In genomic region chr16:70685938-70686375, GRCh38 we compare ENCODE assay signal across 1 cellular context.
TF ChIP-seq lines count a peak whose summit lies in the region.

Gene MTSS2 (minus strand): TSS chr16:70686053. CDS start chr16:70685791, 262 bp downstream.

TF ChIP-seq in HepG2, 621 proteins besides CTCF, POLR2A, EP300 and RAD21 (continued from another document and continues in another):
- TF ChIP-seq ZNF337 (CRISPR knock-in tag; IDR thresholded peaks at IDR 0.05; ENCODE audit: borderline replicate concordance, low read depth) (peak; percentile 24; the same call in 1 of the 2 replicates), ZSCAN31 (CRISPR knock-in tag; IDR thresholded peaks at IDR 0.05; ENCODE audit: low read depth) (peak; percentile 79), HNRNPUL1 (IDR thresholded peaks at IDR 0.05; ENCODE audit: low read depth, low read length) (no peak), TERF1 (CRISPR knock-in tag; IDR thresholded peaks at IDR 0.05) (no peak), ZNF841 (CRISPR knock-in tag; IDR thresholded peaks at IDR 0.05; ENCODE audit: borderline replicate concordance) (no peak), ZNF737 (CRISPR knock-in tag; IDR thresholded peaks at IDR 0.05; ENCODE audit: borderline replicate concordance) (no peak), ETS1 (CRISPR knock-in tag; IDR thresholded peaks at IDR 0.05) (no peak), ETV6 (CRISPR knock-in tag; conservative IDR thresholded peaks at IDR 0.05) (no peak; the same call in 1 of the 2 replicates), ZNF800 (CRISPR knock-in tag; IDR thresholded peaks at IDR 0.05) (no peak; the same call in 1 of the 2 replicates), KAT8 (CRISPR knock-in tag; IDR thresholded peaks at IDR 0.05) (no peak), ZBTB21 (CRISPR knock-in tag; IDR thresholded peaks at IDR 0.05) (no peak), HNRNPK (IDR thresholded peaks at IDR 0.05; ENCODE audit: low read depth, low read length, poor library complexity, severe bottlenecking) (peak; percentile 35), ZNF143 (CRISPR knock-in tag; IDR thresholded peaks at IDR 0.05) (no peak), THYN1 (CRISPR knock-in tag; IDR thresholded peaks at IDR 0.05; ENCODE audit: borderline replicate concordance, low read depth) (no peak), FOXP4 (CRISPR knock-in tag; IDR thresholded peaks at IDR 0.05) (peak; percentile 44; the same call in 1 of the 2 replicates), KDM5A (IDR thresholded peaks at IDR 0.05; ENCODE audit: borderline replicate concordance, low read length) (no peak), ZNF547 (CRISPR knock-in tag; IDR thresholded peaks at IDR 0.05) (no peak), KDM4B (CRISPR knock-in tag; IDR thresholded peaks at IDR 0.05) (no peak), TSC22D2 (CRISPR knock-in tag; IDR thresholded peaks at IDR 0.05; ENCODE audit: borderline replicate concordance) (no peak), MEIS1 (CRISPR knock-in tag; IDR thresholded peaks at IDR 0.05; ENCODE audit: borderline replicate concordance) (no peak), ZNF572 (CRISPR knock-in tag; IDR thresholded peaks at IDR 0.05) (no peak), CHCHD3 (CRISPR knock-in tag; IDR thresholded peaks at IDR 0.05) (no peak), ZNF746 (CRISPR knock-in tag; IDR thresholded peaks at IDR 0.05) (peak; percentile 100), PLSCR1 (CRISPR knock-in tag; IDR thresholded peaks at IDR 0.05; ENCODE audit: borderline replicate concordance) (no peak), ZNF780A (CRISPR knock-in tag; IDR thresholded peaks at IDR 0.05) (no peak), ZNF263 (CRISPR knock-in tag; IDR thresholded peaks at IDR 0.05) (no peak), ZNF350 (CRISPR knock-in tag; IDR thresholded peaks at IDR 0.05; ENCODE audit: borderline replicate concordance, low read depth) (no peak), ZFP36L1 (CRISPR knock-in tag; IDR thresholded peaks at IDR 0.05) (no peak)
- TF ChIP-seq, protein P1, sequence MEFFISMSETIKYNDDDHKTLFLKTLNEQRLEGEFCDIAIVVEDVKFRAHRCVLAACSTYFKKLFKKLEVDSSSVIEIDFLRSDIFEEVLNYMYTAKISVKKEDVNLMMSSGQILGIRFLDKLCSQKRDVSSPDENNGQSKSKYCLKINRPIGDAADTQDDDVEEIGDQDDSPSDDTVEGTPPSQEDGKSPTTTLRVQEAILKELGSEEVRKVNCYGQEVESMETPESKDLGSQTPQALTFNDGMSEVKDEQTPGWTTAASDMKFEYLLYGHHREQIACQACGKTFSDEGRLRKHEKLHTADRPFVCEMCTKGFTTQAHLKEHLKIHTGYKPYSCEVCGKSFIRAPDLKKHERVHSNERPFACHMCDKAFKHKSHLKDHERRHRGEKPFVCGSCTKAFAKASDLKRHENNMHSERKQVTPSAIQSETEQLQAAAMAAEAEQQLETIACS (CRISPR knock-in tag; IDR thresholded peaks at IDR 0.05): peak; percentile 43; the same call in 1 of the 2 replicates
- TF ChIP-seq, protein P2, sequence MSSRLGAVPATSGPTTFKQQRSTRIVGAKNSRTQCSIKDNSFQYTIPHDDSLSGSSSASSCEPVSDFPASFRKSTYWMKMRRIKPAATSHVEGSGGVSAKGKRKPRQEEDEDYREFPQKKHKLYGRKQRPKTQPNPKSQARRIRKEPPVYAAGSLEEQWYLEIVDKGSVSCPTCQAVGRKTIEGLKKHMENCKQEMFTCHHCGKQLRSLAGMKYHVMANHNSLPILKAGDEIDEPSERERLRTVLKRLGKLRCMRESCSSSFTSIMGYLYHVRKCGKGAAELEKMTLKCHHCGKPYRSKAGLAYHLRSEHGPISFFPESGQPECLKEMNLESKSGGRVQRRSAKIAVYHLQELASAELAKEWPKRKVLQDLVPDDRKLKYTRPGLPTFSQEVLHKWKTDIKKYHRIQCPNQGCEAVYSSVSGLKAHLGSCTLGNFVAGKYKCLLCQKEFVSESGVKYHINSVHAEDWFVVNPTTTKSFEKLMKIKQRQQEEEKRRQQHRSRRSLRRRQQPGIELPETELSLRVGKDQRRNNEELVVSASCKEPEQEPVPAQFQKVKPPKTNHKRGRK (CRISPR knock-in tag; IDR thresholded peaks at IDR 0.05): no peak
- TF ChIP-seq, protein P3, sequence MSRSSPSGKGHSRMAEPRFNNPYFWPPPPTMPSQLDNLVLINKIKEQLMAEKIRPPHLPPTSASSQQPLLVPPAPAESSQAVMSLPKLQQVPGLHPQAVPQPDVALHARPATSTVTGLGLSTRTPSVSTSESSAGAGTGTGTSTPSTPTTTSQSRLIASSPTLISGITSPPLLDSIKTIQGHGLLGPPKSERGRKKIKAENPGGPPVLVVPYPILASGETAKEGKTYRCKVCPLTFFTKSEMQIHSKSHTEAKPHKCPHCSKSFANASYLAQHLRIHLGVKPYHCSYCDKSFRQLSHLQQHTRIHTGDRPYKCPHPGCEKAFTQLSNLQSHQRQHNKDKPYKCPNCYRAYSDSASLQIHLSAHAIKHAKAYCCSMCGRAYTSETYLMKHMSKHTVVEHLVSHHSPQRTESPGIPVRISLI (CRISPR knock-in tag; IDR thresholded peaks at IDR 0.05; ENCODE audit: borderline replicate concordance): no peak
- TF ChIP-seq, protein P4, sequence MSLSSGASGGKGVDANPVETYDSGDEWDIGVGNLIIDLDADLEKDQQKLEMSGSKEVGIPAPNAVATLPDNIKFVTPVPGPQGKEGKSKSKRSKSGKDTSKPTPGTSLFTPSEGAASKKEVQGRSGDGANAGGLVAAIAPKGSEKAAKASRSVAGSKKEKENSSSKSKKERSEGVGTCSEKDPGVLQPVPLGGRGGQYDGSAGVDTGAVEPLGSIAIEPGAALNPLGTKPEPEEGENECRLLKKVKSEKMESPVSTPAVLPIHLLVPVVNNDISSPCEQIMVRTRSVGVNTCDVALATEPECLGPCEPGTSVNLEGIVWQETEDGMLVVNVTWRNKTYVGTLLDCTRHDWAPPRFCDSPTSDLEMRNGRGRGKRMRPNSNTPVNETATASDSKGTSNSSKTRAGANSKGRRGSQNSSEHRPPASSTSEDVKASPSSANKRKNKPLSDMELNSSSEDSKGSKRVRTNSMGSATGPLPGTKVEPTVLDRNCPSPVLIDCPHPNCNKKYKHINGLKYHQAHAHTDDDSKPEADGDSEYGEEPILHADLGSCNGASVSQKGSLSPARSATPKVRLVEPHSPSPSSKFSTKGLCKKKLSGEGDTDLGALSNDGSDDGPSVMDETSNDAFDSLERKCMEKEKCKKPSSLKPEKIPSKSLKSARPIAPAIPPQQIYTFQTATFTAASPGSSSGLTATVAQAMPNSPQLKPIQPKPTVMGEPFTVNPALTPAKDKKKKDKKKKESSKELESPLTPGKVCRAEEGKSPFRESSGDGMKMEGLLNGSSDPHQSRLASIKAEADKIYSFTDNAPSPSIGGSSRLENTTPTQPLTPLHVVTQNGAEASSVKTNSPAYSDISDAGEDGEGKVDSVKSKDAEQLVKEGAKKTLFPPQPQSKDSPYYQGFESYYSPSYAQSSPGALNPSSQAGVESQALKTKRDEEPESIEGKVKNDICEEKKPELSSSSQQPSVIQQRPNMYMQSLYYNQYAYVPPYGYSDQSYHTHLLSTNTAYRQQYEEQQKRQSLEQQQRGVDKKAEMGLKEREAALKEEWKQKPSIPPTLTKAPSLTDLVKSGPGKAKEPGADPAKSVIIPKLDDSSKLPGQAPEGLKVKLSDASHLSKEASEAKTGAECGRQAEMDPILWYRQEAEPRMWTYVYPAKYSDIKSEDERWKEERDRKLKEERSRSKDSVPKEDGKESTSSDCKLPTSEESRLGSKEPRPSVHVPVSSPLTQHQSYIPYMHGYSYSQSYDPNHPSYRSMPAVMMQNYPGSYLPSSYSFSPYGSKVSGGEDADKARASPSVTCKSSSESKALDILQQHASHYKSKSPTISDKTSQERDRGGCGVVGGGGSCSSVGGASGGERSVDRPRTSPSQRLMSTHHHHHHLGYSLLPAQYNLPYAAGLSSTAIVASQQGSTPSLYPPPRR (CRISPR knock-in tag; IDR thresholded peaks at IDR 0.05; ENCODE audit: borderline replicate concordance): 0 out of 2 replicates have a peak, but pooled peaks have one; percentile 38
- TF ChIP-seq, protein P5, sequence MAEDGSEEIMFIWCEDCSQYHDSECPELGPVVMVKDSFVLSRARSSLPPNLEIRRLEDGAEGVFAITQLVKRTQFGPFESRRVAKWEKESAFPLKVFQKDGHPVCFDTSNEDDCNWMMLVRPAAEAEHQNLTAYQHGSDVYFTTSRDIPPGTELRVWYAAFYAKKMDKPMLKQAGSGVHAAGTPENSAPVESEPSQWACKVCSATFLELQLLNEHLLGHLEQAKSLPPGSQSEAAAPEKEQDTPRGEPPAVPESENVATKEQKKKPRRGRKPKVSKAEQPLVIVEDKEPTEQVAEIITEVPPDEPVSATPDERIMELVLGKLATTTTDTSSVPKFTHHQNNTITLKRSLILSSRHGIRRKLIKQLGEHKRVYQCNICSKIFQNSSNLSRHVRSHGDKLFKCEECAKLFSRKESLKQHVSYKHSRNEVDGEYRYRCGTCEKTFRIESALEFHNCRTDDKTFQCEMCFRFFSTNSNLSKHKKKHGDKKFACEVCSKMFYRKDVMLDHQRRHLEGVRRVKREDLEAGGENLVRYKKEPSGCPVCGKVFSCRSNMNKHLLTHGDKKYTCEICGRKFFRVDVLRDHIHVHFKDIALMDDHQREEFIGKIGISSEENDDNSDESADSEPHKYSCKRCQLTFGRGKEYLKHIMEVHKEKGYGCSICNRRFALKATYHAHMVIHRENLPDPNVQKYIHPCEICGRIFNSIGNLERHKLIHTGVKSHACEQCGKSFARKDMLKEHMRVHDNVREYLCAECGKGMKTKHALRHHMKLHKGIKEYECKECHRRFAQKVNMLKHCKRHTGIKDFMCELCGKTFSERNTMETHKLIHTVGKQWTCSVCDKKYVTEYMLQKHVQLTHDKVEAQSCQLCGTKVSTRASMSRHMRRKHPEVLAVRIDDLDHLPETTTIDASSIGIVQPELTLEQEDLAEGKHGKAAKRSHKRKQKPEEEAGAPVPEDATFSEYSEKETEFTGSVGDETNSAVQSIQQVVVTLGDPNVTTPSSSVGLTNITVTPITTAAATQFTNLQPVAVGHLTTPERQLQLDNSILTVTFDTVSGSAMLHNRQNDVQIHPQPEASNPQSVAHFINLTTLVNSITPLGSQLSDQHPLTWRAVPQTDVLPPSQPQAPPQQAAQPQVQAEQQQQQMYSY (CRISPR knock-in tag; IDR thresholded peaks at IDR 0.05): no peak
